ENCODE assay signal across 8 cellular contexts in the genomic region with DNA sequence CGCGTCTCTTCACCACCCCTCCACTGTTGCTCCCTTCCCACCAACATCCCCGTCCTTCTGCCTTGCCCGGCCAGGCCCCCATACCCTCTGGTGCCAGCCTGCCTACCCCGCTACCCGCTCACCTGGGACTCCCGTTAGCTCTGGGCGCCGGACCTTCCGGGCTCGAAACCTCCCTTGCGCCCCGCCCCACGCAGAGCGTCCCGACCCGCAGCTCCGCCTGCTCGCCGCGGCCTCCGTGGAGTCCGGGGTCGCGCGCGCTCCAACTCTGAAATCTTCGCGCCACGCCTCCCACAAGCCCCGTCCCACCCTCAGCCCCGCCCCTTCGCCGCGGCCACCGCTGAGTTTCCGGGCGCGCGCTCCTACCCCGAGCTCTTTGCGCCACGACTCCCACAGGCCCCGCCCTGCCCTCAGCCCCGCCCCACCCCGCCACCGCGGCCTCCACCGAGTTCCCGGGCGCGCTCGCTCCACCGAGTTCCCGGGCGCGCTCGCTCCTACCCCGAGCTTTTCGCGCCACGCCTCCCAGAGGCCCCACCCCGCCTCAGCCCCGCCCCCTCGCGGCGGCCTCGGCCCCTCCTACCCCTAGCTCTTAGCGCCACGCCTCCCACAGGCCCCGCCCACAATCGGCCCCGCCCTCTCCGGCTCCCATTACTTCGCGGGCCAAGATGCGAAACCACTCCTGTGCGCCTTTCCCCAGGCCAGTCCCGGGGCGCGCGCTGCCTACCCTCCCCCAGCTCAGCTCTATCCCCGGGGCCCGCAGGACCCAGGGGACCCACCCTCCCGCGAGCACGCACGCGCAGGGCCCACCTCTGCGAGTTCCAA. TPM values are rescaled to one million over a fixed set of nuclear protein-coding genes. Genes with fewer than 3 reads are reported as not detected.
DNase-seq lines count a peak whose midpoint lies in the region; ATAC-seq and TF ChIP-seq lines count a peak whose summit lies in the region.

A gene (minus strand): TSS at position 267 of the 819 bp plus-strand sequence. CDS start 5,617 bp downstream, outside the sequence.

- no peaks in the 10 kb centered on the region for H3K36me3 Mint-ChIP-seq in T-helper 17 cell (ENCODE audit: low read depth)

- TF ChIP-seq CTCF in left ventricle myocardium inferior (IDR thresholded peaks at IDR 0.05; ENCODE audit: borderline replicate concordance) (no peak), psoas muscle (IDR thresholded peaks at IDR 0.05) (no peak)

- H3K27me3 Mint-ChIP-seq in T-helper 17 cell, result no peaks in the 10 kb centered on the region

- H3K27me3 ChIP-seq in left ventricle myocardium inferior (ENCODE audit: low read depth) (no peaks in the 10 kb centered on the region), psoas muscle (ENCODE audit: insufficient read depth in 3 of 3, low read length in 2 of 3) (no peaks in the 10 kb centered on the region)

- DNase-seq in NCI-H1694 (lab: John Stamatoyannopoulos, UW) (peak; percentile 92), T-helper 17 cell (peak; percentile 97 to 99 (median 98)), amygdala (lab: John Stamatoyannopoulos, UW) (peak; percentile 74 to 100 (median 96)), left ventricle myocardium inferior (peak; percentile 97), psoas muscle (peak; percentile 97 to 99)

- no peaks in the 10 kb centered on the region for H3K36me3 ChIP-seq in left ventricle myocardium inferior
- H3K36me3 ChIP-seq in psoas muscle (ENCODE audit: insufficient read depth in 1 of 2, low read depth in 1 of 2), result no peaks in the 10 kb centered on the region
- no peaks in the 10 kb centered on the region for H3K36me3 ChIP-seq in urinary bladder (ENCODE audit: insufficient read depth)

- H3K9me3 ChIP-seq in T-helper 17 cell (ENCODE audit: control insufficient read depth, low read length, poor library complexity, severe bottlenecking), result no peaks in the 10 kb centered on the region
- no peaks in the 10 kb centered on the region for H3K9me3 ChIP-seq in left ventricle myocardium inferior (replicated peaks)
- H3K9me3 ChIP-seq in psoas muscle, result no peaks in the 10 kb centered on the region

- ATAC-seq in GM18499 (IDR thresholded peaks at IDR 0.05; ENCODE audit: insufficient read depth, unreplicated experiment) (peak; percentile 55), HG02885 (IDR thresholded peaks at IDR 0.05; ENCODE audit: poor library complexity, unreplicated experiment) (peak; percentile 76), T-helper 17 cell (peak; percentile 77), psoas muscle (peak; percentile 95 to 96 (median 96))

- H3K27ac ChIP-seq in left ventricle myocardium inferior (replicated peaks) (peak within 1 kb of the TSS; percentile 97), psoas muscle (peak within 1 kb of the TSS; percentile 89), urinary bladder (ENCODE audit: low read depth) (peak within 1 kb of the TSS; percentile 92)

- H3K4me3 ChIP-seq in left ventricle myocardium inferior (peak within 1 kb of the TSS; percentile 94), psoas muscle (peak within 1 kb of the TSS; percentile 90), urinary bladder (ENCODE audit: low read depth, low read length) (peak within 1 kb of the TSS; percentile 87)

- peaks cover 43% of the 10 kb centered on the region for H3K4me1 Mint-ChIP-seq in T-helper 17 cell

- peak within 1 kb of the TSS; percentile 87 for H3K27ac Mint-ChIP-seq in T-helper 17 cell

- WGBS in psoas muscle, 3 donors, result 1% methylated on average over 55 to 90 of the region's 90 CpGs
- under 1% methylated on average over 90 of the region's 90 CpGs for WGBS in urinary bladder

- H3K4me1 ChIP-seq in left ventricle myocardium inferior (peaks cover 53% of the 10 kb centered on the region), psoas muscle (peaks cover 20% of the 10 kb centered on the region), urinary bladder (ENCODE audit: insufficient read depth) (peaks cover 3% of the 10 kb centered on the region)

- peak within 1 kb of the TSS; percentile 94 for H3K4me3 Mint-ChIP-seq in T-helper 17 cell

- intact Hi-C loops in left ventricle myocardium inferior (cut with micrococcal nuclease), result no loop called here
- intact Hi-C loops in psoas muscle (cut with DNase I), result loop anchor here (2.0 to 5.0 kb wide), 4 partner anchors 55 to 107 kb away; a partner anchor contains a TSS

RNA-seq across cellular contexts. Expression of the gene that starts here (rescaled TPM):
- total RNA-seq in T-helper 17 cell, result 10 to 100 TPM; 17.3 to 23.7 TPM
- 13.2 TPM for total RNA-seq in left ventricle myocardium inferior
- 1 to 10 TPM; 4.9 to 5.8 (median 5.5) TPM for total RNA-seq in psoas muscle
- 10 to 100 TPM in 1 of 3 donors, 1 to 10 TPM in 2; 4.6 to 10.3 (median 5.3) TPM for polyA plus RNA-seq in psoas muscle
- total RNA-seq in urinary bladder, result 63.7 TPM
- polyA plus RNA-seq in urinary bladder, result 24.0 TPM

Comparison
In these comparisons a context has a peak if more than half of its experiments do, and no peak if none do; other contexts are left out.
1. Peak in every context shown above with its lines: DNase-seq, ATAC-seq, H3K4me3 ChIP-seq and H3K27ac ChIP-seq.